ENCODE assay signal across 1 cellular context in the genomic region with DNA sequence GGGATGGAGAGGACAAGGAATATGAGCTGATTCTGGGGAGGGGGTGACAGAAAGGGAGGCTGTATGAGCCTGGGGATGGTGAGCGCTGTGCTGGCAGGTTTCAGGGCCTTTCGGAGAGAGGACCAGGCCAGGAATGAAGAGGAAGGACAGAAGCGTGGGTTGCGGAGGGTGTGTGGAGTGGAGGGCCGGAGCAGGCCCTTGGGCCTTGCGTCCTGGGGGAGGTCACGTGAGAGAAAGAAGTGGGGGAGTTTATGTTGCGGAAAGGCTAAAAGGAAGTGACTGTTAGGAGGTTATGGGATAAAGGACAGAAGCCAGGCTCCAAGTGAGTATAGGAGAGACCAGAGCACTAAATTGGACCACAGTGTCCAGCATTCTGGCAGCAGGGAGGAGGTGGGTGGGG.
TF ChIP-seq lines count a peak whose summit lies in the region.

No MANE protein-coding gene starts in this region.

TF ChIP-seq in SK-N-SH treated with all-trans-retinoic acid at 6 μM for 48 hours, 23 proteins besides CTCF, POLR2A, EP300 and RAD21 (continued from another document):
- TF ChIP-seq, protein P1, sequence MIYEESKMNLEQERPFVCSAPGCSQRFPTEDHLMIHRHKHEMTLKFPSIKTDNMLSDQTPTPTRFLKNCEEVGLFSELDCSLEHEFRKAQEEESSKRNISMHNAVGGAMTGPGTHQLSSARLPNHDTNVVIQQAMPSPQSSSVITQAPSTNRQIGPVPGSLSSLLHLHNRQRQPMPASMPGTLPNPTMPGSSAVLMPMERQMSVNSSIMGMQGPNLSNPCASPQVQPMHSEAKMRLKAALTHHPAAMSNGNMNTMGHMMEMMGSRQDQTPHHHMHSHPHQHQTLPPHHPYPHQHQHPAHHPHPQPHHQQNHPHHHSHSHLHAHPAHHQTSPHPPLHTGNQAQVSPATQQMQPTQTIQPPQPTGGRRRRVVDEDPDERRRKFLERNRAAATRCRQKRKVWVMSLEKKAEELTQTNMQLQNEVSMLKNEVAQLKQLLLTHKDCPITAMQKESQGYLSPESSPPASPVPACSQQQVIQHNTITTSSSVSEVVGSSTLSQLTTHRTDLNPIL (CRISPR knock-in tag; IDR thresholded peaks at IDR 0.05; ENCODE audit: low read depth): no peak
- TF ChIP-seq OSR1 (CRISPR knock-in tag; IDR thresholded peaks at IDR 0.05) (no peak), RARB (CRISPR knock-in tag; IDR thresholded peaks at IDR 0.05) (no peak)
